In the genomic region with DNA sequence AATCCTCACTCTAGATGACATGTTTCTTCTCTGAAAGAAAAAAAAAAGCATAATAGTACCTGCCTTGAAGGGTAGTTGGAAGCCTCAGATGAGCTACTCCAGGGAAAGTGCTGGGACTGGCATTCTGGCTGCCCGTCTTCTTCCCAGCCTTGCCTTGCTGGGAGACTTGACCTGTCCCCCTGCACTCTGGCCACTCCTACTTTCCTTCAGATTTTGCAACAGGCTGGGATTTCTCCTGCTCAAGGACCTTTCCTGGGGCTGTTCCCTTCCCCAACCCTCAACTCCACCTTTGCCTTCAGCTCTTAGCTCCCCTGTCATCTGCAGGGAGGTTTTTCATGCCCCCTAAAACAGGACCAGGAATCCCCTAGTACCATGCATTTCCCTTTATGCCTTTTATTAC, we compare ENCODE assay signal across 20 cellular contexts.
DNase-seq lines count a peak whose midpoint lies in the region; ATAC-seq, FAIRE-seq and TF ChIP-seq lines count a peak whose summit lies in the region.
"Had no signal": no experiment of that assay in that cellular context is flagged by ENCODE, and none has a peak within 500 bp of the region (broad histone marks: within the 10 kb centered on the region; RNA-seq: fewer than 3 reads in every experiment).

No MANE protein-coding gene starts in this region.

- H3K36me3 ChIP-seq in PC-9 (ENCODE audit: low read depth): no peaks in the 10 kb centered on the region
- H3K36me3 ChIP-seq in left lung: no peaks in the 10 kb centered on the region
- H3K36me3 ChIP-seq in upper lobe of right lung: no peaks in the 10 kb centered on the region
- H3K36me3 ChIP-seq: BLaER1 treated with 17β-estradiol and CSF1 and Interleukin-3, amounts not matched to agents 10 nM and 100 nM had no signal

- H3K9me2 ChIP-seq in PC-9 (ENCODE audit: insufficient read depth): no peaks in the 10 kb centered on the region

- TF ChIP-seq CTCF in A549 (IDR thresholded peaks at IDR 0.05): no peak
- no peak for TF ChIP-seq CTCF in PC-9 (conservative IDR thresholded peaks at IDR 0.05)
- no peak for TF ChIP-seq CTCF in left lung (IDR thresholded peaks at IDR 0.05)
- no peak for TF ChIP-seq CTCF in upper lobe of right lung (IDR thresholded peaks at IDR 0.05)

- no peak for ATAC-seq in A549
- ATAC-seq in left lung: peak; percentile 56
- peak; percentile 56 for ATAC-seq in upper lobe of right lung
- ATAC-seq in HG02571 (IDR thresholded peaks at IDR 0.05; ENCODE audit: unreplicated experiment): no peak
- ATAC-seq in GM18519 (IDR thresholded peaks at IDR 0.05; ENCODE audit: low FRiP score, unreplicated experiment): no peak
- ATAC-seq: GM12878, HCT116, HepG2 had no signal

- TF ChIP-seq POLR2A in A549 (IDR thresholded peaks at IDR 0.05; ENCODE audit: low read length): no peak

- TF ChIP-seq RAD21 in A549 (conservative IDR thresholded peaks at IDR 0.05 in 1 of 2, IDR thresholded peaks at IDR 0.05 in 1 of 2): no peak

- 10% methylated on average over 1 of the region's 1 CpG for WGBS in A549 (ENCODE audit: missing lambda C conversion rate)

- TF ChIP-seq EP300 in A549 (IDR thresholded peaks at IDR 0.05): no peak

- no peaks in the 10 kb centered on the region for H3K79me2 ChIP-seq in PC-9 (ENCODE audit: low read depth)

- no peak for DNase-seq in A549 (ENCODE audit: low read depth in 1 of 2, low spot score in 1 of 2)
- DNase-seq in PC-9: no peak
- DNase-seq in left lung: peak in 1 of 2 donors; percentile 42
- no peak for DNase-seq in upper lobe of right lung
- DNase-seq in NCI-H2029 (lab: John Stamatoyannopoulos, UW): no peak
- DNase-seq: 8988T; CD8-positive, alpha-beta memory T cell; COR-L47; DMS 273 treated with DMSO at 0.1 percent for 48 hours; DND-41; EL; H7; HFFc6 had no signal

- 0 out of 2 replicates have a peak, but pooled peaks cover 4% of the 10 kb centered on the region for H3K27me3 ChIP-seq in PC-9 (ENCODE audit: insufficient read depth, low read depth)
- no peaks in the 10 kb centered on the region for H3K27me3 ChIP-seq in left lung
- no peaks in the 10 kb centered on the region for H3K27me3 ChIP-seq in upper lobe of right lung
- H3K27me3 ChIP-seq: BLaER1 treated with 17β-estradiol and CSF1 and Interleukin-3, amounts not matched to agents 10 nM and 100 nM had no signal

- H3K4me2 ChIP-seq in A549 (peak overlapping the region; percentile 59), PC-9 (peak overlapping the region; percentile 24)
- H3K4me2 ChIP-seq: BLaER1 treated with 17β-estradiol and CSF1 and Interleukin-3, amounts not matched to agents 10 nM and 100 nM had no signal

- BruUV-seq in PC-9 (replicated peaks; lab: Mats Ljungman, UMichigan): no TSS peak

- H3K27ac ChIP-seq in A549: peak overlapping the region; percentile 82 to 91
- H3K27ac ChIP-seq in PC-9: no peak overlapping the region
- H3K27ac ChIP-seq in left lung: peak overlapping the region; percentile 53 to 61
- peak overlapping the region; percentile 53 for H3K27ac ChIP-seq in upper lobe of right lung
- H3K27ac ChIP-seq: BLaER1 treated with 17β-estradiol and CSF1 and Interleukin-3, amounts not matched to agents 10 nM and 100 nM; GM23248 had no signal

- POLR2A ChIA-PET in A549 (lab: Yijun Ruan, JAX): no interaction called here
- POLR2A ChIA-PET in PC-9 (lab: Charles Lee; ENCODE audit: unreplicated experiment): no interaction called here

- no peaks in the 10 kb centered on the region for H4K20me1 ChIP-seq in PC-9 (ENCODE audit: insufficient read depth)
- H4K20me1 ChIP-seq: BLaER1 treated with 17β-estradiol and CSF1 and Interleukin-3, amounts not matched to agents 10 nM and 100 nM had no signal

- CTCF ChIA-PET in A549 (lab: Yijun Ruan, JAX) (no interaction called here), PC-9 (lab: Charles Lee) (no interaction called here)

- H3K4me3 ChIP-seq in A549: no peak overlapping the region
- H3K4me3 ChIP-seq in PC-9: no peak overlapping the region
- no peak overlapping the region for H3K4me3 ChIP-seq in left lung
- no peak overlapping the region for H3K4me3 ChIP-seq in upper lobe of right lung
- H3K4me3 ChIP-seq: BLaER1 treated with 17β-estradiol and CSF1 and Interleukin-3, amounts not matched to agents 10 nM and 100 nM; GM12878; GM23248 had no signal

- H2AFZ ChIP-seq in PC-9: no peak overlapping the region
- H2AFZ ChIP-seq: GM23248 had no signal

- peaks cover 50% of the 10 kb centered on the region for H3K4me1 ChIP-seq in A549
- peaks cover 19% of the 10 kb centered on the region for H3K4me1 ChIP-seq in PC-9 (replicated peaks; ENCODE audit: insufficient read depth)
- H3K4me1 ChIP-seq in left lung: peaks cover 9 to 18% of the 10 kb centered on the region in 2 donors
- H3K4me1 ChIP-seq in upper lobe of right lung: peaks cover 21% of the 10 kb centered on the region

- no peak for FAIRE-seq in A549 (lab: Jason Lieb, UNC)
- FAIRE-seq: GM12878, HepG2 had no signal

- no peaks in the 10 kb centered on the region for H3K9me3 ChIP-seq in A549
- no peaks in the 10 kb centered on the region for H3K9me3 ChIP-seq in PC-9 (ENCODE audit: insufficient read depth, low read depth)
- H3K9me3 ChIP-seq in left lung: no peaks in the 10 kb centered on the region
- no peaks in the 10 kb centered on the region for H3K9me3 ChIP-seq in upper lobe of right lung

- H3F3A ChIP-seq in PC-9 (ENCODE audit: insufficient read depth, low read depth): peaks cover 10% of the 10 kb centered on the region; the same call in 1 of the 2 replicates

- intact Hi-C loops in PC-9 (cut with micrococcal nuclease; ENCODE audit: unreplicated experiment): no loop called here
- intact Hi-C loops in left lung (cut with DNase I): no loop called here
- intact Hi-C loops in upper lobe of right lung (cut with DNase I): no loop called here

TF ChIP-seq in A549, 52 proteins besides CTCF, POLR2A, EP300 and RAD21 (continues in another document):
- TF ChIP-seq CEBPB (IDR thresholded peaks at IDR 0.05) (no peak; a peak in 1 of 4 replicates), MAFK (IDR thresholded peaks at IDR 0.05; ENCODE audit: partially characterized antibody) (no peak), POLR2AphosphoS2 (conservative IDR thresholded peaks at IDR 0.05; ENCODE audit: low read length) (no peak), ZNF302 (CRISPR knock-in tag; IDR thresholded peaks at IDR 0.05) (no peak), ZFP36 (IDR thresholded peaks at IDR 0.05; ENCODE audit: borderline replicate concordance, partially characterized antibody) (no peak), MYC (IDR thresholded peaks at IDR 0.05; ENCODE audit: borderline replicate concordance, low read length) (no peak), GATA3 (IDR thresholded peaks at IDR 0.05; ENCODE audit: borderline replicate concordance) (no peak), HOXB5 (CRISPR knock-in tag; IDR thresholded peaks at IDR 0.05) (no peak), CBX2 (IDR thresholded peaks at IDR 0.05; ENCODE audit: borderline replicate concordance, low read depth) (no peak), RCOR1 (IDR thresholded peaks at IDR 0.05; ENCODE audit: low read depth, low read length) (no peak)
- TF ChIP-seq, protein P1, sequence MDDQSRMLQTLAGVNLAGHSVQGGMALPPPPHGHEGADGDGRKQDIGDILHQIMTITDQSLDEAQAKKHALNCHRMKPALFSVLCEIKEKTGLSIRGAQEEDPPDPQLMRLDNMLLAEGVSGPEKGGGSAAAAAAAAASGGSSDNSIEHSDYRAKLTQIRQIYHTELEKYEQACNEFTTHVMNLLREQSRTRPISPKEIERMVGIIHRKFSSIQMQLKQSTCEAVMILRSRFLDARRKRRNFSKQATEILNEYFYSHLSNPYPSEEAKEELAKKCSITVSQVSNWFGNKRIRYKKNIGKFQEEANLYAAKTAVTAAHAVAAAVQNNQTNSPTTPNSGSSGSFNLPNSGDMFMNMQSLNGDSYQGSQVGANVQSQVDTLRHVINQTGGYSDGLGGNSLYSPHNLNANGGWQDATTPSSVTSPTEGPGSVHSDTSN (IDR thresholded peaks at IDR 0.05): no peak
- TF ChIP-seq, protein P2, sequence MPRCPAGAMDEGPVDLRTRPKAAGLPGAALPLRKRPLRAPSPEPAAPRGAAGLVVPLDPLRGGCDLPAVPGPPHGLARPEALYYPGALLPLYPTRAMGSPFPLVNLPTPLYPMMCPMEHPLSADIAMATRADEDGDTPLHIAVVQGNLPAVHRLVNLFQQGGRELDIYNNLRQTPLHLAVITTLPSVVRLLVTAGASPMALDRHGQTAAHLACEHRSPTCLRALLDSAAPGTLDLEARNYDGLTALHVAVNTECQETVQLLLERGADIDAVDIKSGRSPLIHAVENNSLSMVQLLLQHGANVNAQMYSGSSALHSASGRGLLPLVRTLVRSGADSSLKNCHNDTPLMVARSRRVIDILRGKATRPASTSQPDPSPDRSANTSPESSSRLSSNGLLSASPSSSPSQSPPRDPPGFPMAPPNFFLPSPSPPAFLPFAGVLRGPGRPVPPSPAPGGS (IDR thresholded peaks at IDR 0.05): no peak
- TF ChIP-seq, protein P3, sequence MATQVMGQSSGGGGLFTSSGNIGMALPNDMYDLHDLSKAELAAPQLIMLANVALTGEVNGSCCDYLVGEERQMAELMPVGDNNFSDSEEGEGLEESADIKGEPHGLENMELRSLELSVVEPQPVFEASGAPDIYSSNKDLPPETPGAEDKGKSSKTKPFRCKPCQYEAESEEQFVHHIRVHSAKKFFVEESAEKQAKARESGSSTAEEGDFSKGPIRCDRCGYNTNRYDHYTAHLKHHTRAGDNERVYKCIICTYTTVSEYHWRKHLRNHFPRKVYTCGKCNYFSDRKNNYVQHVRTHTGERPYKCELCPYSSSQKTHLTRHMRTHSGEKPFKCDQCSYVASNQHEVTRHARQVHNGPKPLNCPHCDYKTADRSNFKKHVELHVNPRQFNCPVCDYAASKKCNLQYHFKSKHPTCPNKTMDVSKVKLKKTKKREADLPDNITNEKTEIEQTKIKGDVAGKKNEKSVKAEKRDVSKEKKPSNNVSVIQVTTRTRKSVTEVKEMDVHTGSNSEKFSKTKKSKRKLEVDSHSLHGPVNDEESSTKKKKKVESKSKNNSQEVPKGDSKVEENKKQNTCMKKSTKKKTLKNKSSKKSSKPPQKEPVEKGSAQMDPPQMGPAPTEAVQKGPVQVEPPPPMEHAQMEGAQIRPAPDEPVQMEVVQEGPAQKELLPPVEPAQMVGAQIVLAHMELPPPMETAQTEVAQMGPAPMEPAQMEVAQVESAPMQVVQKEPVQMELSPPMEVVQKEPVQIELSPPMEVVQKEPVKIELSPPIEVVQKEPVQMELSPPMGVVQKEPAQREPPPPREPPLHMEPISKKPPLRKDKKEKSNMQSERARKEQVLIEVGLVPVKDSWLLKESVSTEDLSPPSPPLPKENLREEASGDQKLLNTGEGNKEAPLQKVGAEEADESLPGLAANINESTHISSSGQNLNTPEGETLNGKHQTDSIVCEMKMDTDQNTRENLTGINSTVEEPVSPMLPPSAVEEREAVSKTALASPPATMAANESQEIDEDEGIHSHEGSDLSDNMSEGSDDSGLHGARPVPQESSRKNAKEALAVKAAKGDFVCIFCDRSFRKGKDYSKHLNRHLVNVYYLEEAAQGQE (IDR thresholded peaks at IDR 0.05): no peak
- TF ChIP-seq, protein P4, sequence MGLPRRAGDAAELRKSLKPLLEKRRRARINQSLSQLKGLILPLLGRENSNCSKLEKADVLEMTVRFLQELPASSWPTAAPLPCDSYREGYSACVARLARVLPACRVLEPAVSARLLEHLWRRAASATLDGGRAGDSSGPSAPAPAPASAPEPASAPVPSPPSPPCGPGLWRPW (IDR thresholded peaks at IDR 0.05): no peak

Comparison
In these comparisons a context has a peak if more than half of its experiments do, and no peak if none do; other contexts are left out.
1. ATAC-seq: peak in left lung (single experiment) and upper lobe of right lung (single experiment); none in A549 (0 of 2), HG02571 (single experiment) and GM18519 (single experiment).